ENCODE assay signal across 18 cellular contexts in the genomic region with DNA sequence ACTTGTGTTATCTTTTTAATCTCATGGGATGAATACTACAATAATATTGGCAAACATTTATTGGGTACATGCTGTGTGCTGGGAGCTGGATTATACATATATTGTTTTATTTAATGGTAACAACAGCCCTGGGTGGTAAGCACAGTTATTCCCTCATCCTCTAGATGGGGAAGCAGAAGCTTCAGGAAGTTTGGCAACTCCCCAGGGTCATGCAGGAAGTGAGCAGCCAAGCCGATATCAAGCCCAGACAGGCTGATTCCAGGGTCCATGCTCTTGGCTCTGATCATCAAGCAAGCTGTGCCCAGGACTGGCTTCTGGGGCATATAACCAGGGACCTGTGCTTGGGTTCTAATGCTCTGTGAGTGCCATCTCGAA.
"Had no signal": no experiment of that assay in that cellular context is flagged by ENCODE, and none has a peak within 500 bp of the region (broad histone marks: within the 10 kb centered on the region; RNA-seq: fewer than 3 reads in every experiment).

No MANE protein-coding gene starts in this region.

- DNase-seq: activated CD4-positive, alpha-beta T cell treated with anti-CD3 and anti-CD28 coated beads, Interleukin-2, amount 10 ng/mL, durations not matched to agents 7 days and 5 days; activated CD4-positive, CD25-positive, alpha-beta regulatory T cell treated with anti-CD3 and anti-CD28 coated beads, Interleukin-2, amount 50 U/mL, for 72 hours; activated CD8-positive, alpha-beta T cell treated with anti-CD3 and anti-CD28 coated beads, Interleukin-2, amount 10 ng/mL, durations not matched to agents 7 days and 5 days; activated gamma-delta T cell; anterior cingulate cortex; body of pancreas; caudate nucleus; effector CD8-positive, alpha-beta T cell; heart left ventricle; left cardiac atrium; mesenchymal stem cell; ovary; stimulated activated CD4-positive, alpha-beta T cell treated with anti-CD3 and anti-CD28 coated beads, Interleukin-4, amount 100 ng/mL, for 1 hour; stimulated activated naive CD4-positive, alpha-beta T cell; WERI-Rb-1 had no signal

- H3K4me3 ChIP-seq: body of pancreas, gastroesophageal sphincter, heart left ventricle, ovary, prostate gland had no signal

- H3K27me3 ChIP-seq: body of pancreas, gastroesophageal sphincter, heart left ventricle, ovary had no signal

- H3K9me3 ChIP-seq: body of pancreas, neutrophil, ovary, prostate gland had no signal

- H3K4me1 ChIP-seq: body of pancreas, gastroesophageal sphincter, heart left ventricle, prostate gland had no signal

- ATAC-seq: activated CD8-positive, alpha-beta T cell treated with anti-CD3 and anti-CD28 coated beads, Interleukin-2, amount 10 ng/mL, durations not matched to agents 7 days and 5 days; body of pancreas; gastroesophageal sphincter; heart left ventricle; left cardiac atrium had no signal

- H3K27ac ChIP-seq: body of pancreas, gastroesophageal sphincter, heart left ventricle, neutrophil, ovary, prostate gland, WERI-Rb-1 had no signal

- H3K36me3 ChIP-seq: gastroesophageal sphincter, heart left ventricle, neutrophil, ovary, prostate gland had no signal
